ENCODE assay signal across 9 cellular contexts in the genomic region with DNA sequence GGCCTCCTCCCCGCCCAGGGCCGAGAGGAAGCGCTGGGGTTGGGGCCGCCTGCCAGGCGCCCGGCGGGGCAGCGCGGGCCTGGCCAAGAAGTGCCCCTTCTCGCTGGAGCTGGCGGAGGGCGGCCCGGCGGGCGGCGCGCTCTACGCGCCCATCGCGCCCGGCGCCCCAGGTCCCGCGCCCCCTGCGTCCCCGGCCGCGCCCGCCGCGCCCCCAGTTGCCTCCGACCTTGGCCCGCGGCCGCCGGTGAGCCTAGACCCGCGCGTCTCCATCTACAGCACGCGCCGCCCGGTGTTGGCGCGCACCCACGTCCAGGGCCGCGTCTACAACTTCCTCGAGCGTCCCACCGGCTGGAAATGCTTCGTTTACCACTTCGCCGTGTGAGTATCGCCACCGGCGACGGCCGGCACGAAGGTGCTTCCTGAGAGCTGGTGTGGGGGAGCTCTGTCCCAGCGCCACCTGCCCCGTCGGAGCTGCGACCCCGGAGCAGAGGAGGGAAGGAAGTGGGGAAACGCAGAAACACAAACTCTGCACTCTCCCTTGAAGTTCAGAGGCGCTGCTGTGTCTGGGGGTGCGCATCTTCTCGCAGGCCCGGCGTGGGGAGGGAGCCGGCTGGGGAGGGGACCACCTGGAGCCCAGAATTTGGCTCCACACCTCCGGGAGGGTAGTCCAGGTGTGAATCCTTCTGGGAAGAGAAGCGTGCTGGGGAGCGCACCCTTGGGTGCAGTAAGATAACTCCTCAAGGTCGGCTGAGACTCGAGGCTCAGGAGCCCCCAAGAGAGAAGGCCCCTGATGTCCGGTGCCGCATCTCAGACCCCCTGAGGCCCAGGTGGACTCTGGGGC. TPM values are rescaled to one million over a fixed set of nuclear protein-coding genes. Genes with fewer than 3 reads are reported as not detected.
A peak's percentile ranks its signal among the peaks of the same experiment; 100 is the strongest.
DNase-seq lines count a peak whose midpoint lies in the region; ATAC-seq and TF ChIP-seq lines count a peak whose summit lies in the region.
"Had no signal": no experiment of that assay in that cellular context is flagged by ENCODE, and none has a peak within 500 bp of the region (broad histone marks: within the 10 kb centered on the region; RNA-seq: fewer than 3 reads in every experiment).

No MANE protein-coding gene starts in this region.

- no peak overlapping the region for H2AK5ac ChIP-seq in mesendoderm (ENCODE audit: low read length)

- no peaks in the 10 kb centered on the region for H3K79me2 ChIP-seq in mesendoderm (ENCODE audit: control insufficient read depth, insufficient read depth, low read length)

- no peaks in the 10 kb centered on the region for H3K9me3 Mint-ChIP-seq in activated naive CD8-positive, alpha-beta T cell treated with anti-CD3 and anti-CD28 coated beads, Interleukin-2, amount 50 U/mL, for 24 hours

- peaks cover 30% of the 10 kb centered on the region for H3K4me1 Mint-ChIP-seq in activated naive CD8-positive, alpha-beta T cell treated with anti-CD3 and anti-CD28 coated beads, Interleukin-2, amount 50 U/mL, for 24 hours

- TF ChIP-seq CTCF in upper lobe of right lung (IDR thresholded peaks at IDR 0.05), result peak; percentile 2
- TF ChIP-seq CTCF in GM20000 (IDR thresholded peaks at IDR 0.05; ENCODE audit: extremely low read depth, missing control alignments), result no peak

- H3K27me3 ChIP-seq in mesendoderm (ENCODE audit: insufficient read depth, low read length, poor library complexity) (peaks cover 17% of the 10 kb centered on the region), upper lobe of right lung (peaks cover 9% of the 10 kb centered on the region)

- no peak overlapping the region for H3K4ac ChIP-seq in mesendoderm (ENCODE audit: low read depth, low read length)

- no peak overlapping the region for H2BK5ac ChIP-seq in mesendoderm (ENCODE audit: low read length)

- H3K4me1 ChIP-seq in mesendoderm (ENCODE audit: control insufficient read depth, low read depth, low read length) (no peaks in the 10 kb centered on the region), upper lobe of right lung (peaks cover 29% of the 10 kb centered on the region)

- H3K9me3 ChIP-seq in upper lobe of right lung, result no peaks in the 10 kb centered on the region

- H3K27ac Mint-ChIP-seq in activated naive CD8-positive, alpha-beta T cell treated with anti-CD3 and anti-CD28 coated beads, Interleukin-2, amount 50 U/mL, for 24 hours, result peak overlapping the region; percentile 49

- peak; percentile 31 for ATAC-seq in activated naive CD8-positive, alpha-beta T cell treated with anti-CD3 and anti-CD28 coated beads, Interleukin-2, amount 50 U/mL, for 24 hours
- ATAC-seq in upper lobe of right lung (peak; percentile 1), GM18505 (IDR thresholded peaks at IDR 0.05; ENCODE audit: unreplicated experiment) (no peak)

- H3K4me3 Mint-ChIP-seq in activated naive CD8-positive, alpha-beta T cell treated with anti-CD3 and anti-CD28 coated beads, Interleukin-2, amount 50 U/mL, for 24 hours, result peak overlapping the region; percentile 82

- no peak overlapping the region for H3K27ac ChIP-seq in mesendoderm (ENCODE audit: low read depth, low read length)
- no peak overlapping the region for H3K27ac ChIP-seq in upper lobe of right lung
- H3K27ac ChIP-seq in caudate nucleus (ENCODE audit: low read depth, low read length), result no peak overlapping the region

- H3K23ac ChIP-seq in mesendoderm (ENCODE audit: low read length), result peak overlapping the region; percentile 66

- peaks cover 4% of the 10 kb centered on the region for H3K27me3 Mint-ChIP-seq in activated naive CD8-positive, alpha-beta T cell treated with anti-CD3 and anti-CD28 coated beads, Interleukin-2, amount 50 U/mL, for 24 hours

- H3K18ac ChIP-seq in mesendoderm (ENCODE audit: low read length), result no peak overlapping the region

- H3K56ac ChIP-seq in mesendoderm (ENCODE audit: low read length), result no peak overlapping the region

- H3K4me2 ChIP-seq in mesendoderm (ENCODE audit: low read length), result peak overlapping the region; percentile 38

- no peak for TF ChIP-seq POLR2A in GM18505 (IDR thresholded peaks at IDR 0.05; ENCODE audit: borderline replicate concordance, extremely low read depth, insufficient read depth, insufficient read length)

- H2BK120ac ChIP-seq in mesendoderm (ENCODE audit: low read depth, low read length), result no peak overlapping the region

- no peak overlapping the region for H2BK15ac ChIP-seq in mesendoderm (replicated peaks; ENCODE audit: low read depth)

- H3K36me3 Mint-ChIP-seq in activated naive CD8-positive, alpha-beta T cell treated with anti-CD3 and anti-CD28 coated beads, Interleukin-2, amount 50 U/mL, for 24 hours (ENCODE audit: low read depth), result no peaks in the 10 kb centered on the region

- WGBS in mesendoderm (ENCODE audit: extremely low coverage, insufficient coverage, low lambda C conversion rate), result no CpG with 5 or more reads among the region's 80 CpGs

- H4K8ac ChIP-seq in mesendoderm (ENCODE audit: low read depth, low read length), result no peak overlapping the region

- no peak overlapping the region for H3K9ac ChIP-seq in mesendoderm (ENCODE audit: low read length)

- intact Hi-C loops in upper lobe of right lung (cut with DNase I), result no loop called here

- no peak overlapping the region for H4K5ac ChIP-seq in mesendoderm (ENCODE audit: low read length)

- H3K4me3 ChIP-seq in mesendoderm (ENCODE audit: low read length) (no peak overlapping the region), upper lobe of right lung (peak overlapping the region; percentile 57)

- H3K79me1 ChIP-seq in mesendoderm (ENCODE audit: low read length), result no peaks in the 10 kb centered on the region

- DNase-seq in activated T-cell treated with anti-CD3 and anti-CD28 coated beads for 48 hours (ENCODE audit: low read depth) (peak; percentile 40), activated T-cell treated with anti-CD3 and anti-CD28 coated beads for 4 hours (no peak), mesendoderm (no peak), upper lobe of right lung (peak; percentile 77), GM20000 (ENCODE audit: low spot score) (no peak), caudate nucleus (lab: John Stamatoyannopoulos, UW) (no peak)
- DNase-seq in activated naive CD8-positive, alpha-beta T cell treated with anti-CD3 and anti-CD28 coated beads, Interleukin-2, amount 50 U/mL, for 24 hours, result peak; percentile 40

- H3K36me3 ChIP-seq in mesendoderm (ENCODE audit: control insufficient read depth, insufficient read depth, low read length) (no peaks in the 10 kb centered on the region), upper lobe of right lung (no peaks in the 10 kb centered on the region)

RNA-seq across cellular contexts. Expression of a gene that starts 0.5 kb away (rescaled TPM):
- 0.28 TPM for polyA plus RNA-seq in mesendoderm (2013, experiment 1 of 2)
- polyA plus RNA-seq in mesendoderm (2013, experiment 2 of 2), result 0.46 TPM
- 52.9 TPM for total RNA-seq in upper lobe of right lung

RNA-seq across cellular contexts. Expression of a gene that starts 1.0 kb away (rescaled TPM):
- polyA plus RNA-seq in mesendoderm (2013, experiment 1 of 2), result 0.01 TPM
- polyA plus RNA-seq in mesendoderm (2013, experiment 2 of 2), result not detected
- not detected for total RNA-seq in upper lobe of right lung
- polyA plus RNA-seq: liver had no signal

RNA-seq across cellular contexts. Expression of a gene that starts 44.8 kb away (rescaled TPM):
- polyA plus RNA-seq in mesendoderm (2013, experiment 1 of 2), result 66.6 TPM
- 66.0 TPM for polyA plus RNA-seq in mesendoderm (2013, experiment 2 of 2)
- total RNA-seq in upper lobe of right lung, result 40.6 TPM

Comparison
In these comparisons a context has a peak if more than half of its experiments do, and no peak if none do; other contexts are left out.
1. DNase-seq: peak in activated T-cell treated with anti-CD3 and anti-CD28 coated beads for 48 hours (single experiment), activated naive CD8-positive, alpha-beta T cell treated with anti-CD3 and anti-CD28 coated beads, Interleukin-2, amount 50 U/mL, for 24 hours (single experiment) and upper lobe of right lung (single experiment); none in activated T-cell treated with anti-CD3 and anti-CD28 coated beads for 4 hours (single experiment), mesendoderm (single experiment), GM20000 (single experiment) and caudate nucleus (0 of 61).